Comparison of ENCODE assay signal across 12 cellular contexts in genomic region chr7:149670288-149670687, GRCh38.
A peak's percentile ranks its signal among the peaks of the same experiment; 100 is the strongest.
DNase-seq lines count a peak whose midpoint lies in the region; ATAC-seq and TF ChIP-seq lines count a peak whose summit lies in the region.
"Had no signal": no experiment of that assay in that cellular context is flagged by ENCODE, and none has a peak within 500 bp of the region (broad histone marks: within the 10 kb centered on the region; RNA-seq: fewer than 3 reads in every experiment).

No MANE protein-coding gene starts in this region.

- peak; percentile 57 for DNase-seq in GM23248
- peak; percentile 58 for DNase-seq in NCI-H69 (lab: John Stamatoyannopoulos, UW)
- peak; percentile 76 for DNase-seq in fibroblast of pulmonary artery (ENCODE audit: low read depth)
- peak; percentile 38 for DNase-seq in putamen (ENCODE audit: low spot score)
- no peak for DNase-seq in upper lobe of right lung
- no peak for DNase-seq in vagina (ENCODE audit: extremely low spot score in 2 of 2)
- no peak for DNase-seq in kidney glomerular epithelial cell (lab: John Stamatoyannopoulos, UW)
- DNase-seq: activated naive CD8-positive, alpha-beta T cell treated with anti-CD3 and anti-CD28 coated beads, Interleukin-2, amount 10 ng/mL, durations not matched to agents 7 days and 5 days; stimulated activated CD4-positive, alpha-beta T cell treated with anti-CD3 and anti-CD28 coated beads, Interleukin-1b, Interleukin-23, amount 100 ng/mL, for 48 hours; T-helper 2 cell had no signal

- H3K4me1 ChIP-seq in GM23248 (ENCODE audit: insufficient read depth) (peaks cover 8% of the 10 kb centered on the region; the same call in 1 of the 2 replicates), upper lobe of right lung (no peaks in the 10 kb centered on the region), vagina (no peaks in the 10 kb centered on the region)

- no peaks in the 10 kb centered on the region for H4K20me1 ChIP-seq in GM23248 (ENCODE audit: insufficient read depth)

- no peaks in the 10 kb centered on the region for H3K9me2 ChIP-seq in GM23248 (ENCODE audit: insufficient read depth)

- intact Hi-C loops in upper lobe of right lung (cut with DNase I) (no loop called here), vagina (cut with DNase I) (loop anchor here (10.0 kb wide), 1 partner anchor 65 kb away; no protein-coding TSS in a partner anchor)

- TF ChIP-seq CTCF in fibroblast of pulmonary artery (IDR thresholded peaks at IDR 0.05; ENCODE audit: low read length, missing control alignments) (no peak), upper lobe of right lung (IDR thresholded peaks at IDR 0.05) (no peak), vagina (IDR thresholded peaks at IDR 0.05) (no peak)

- peak overlapping the region; percentile 47 for H3K4me2 ChIP-seq in GM23248 (ENCODE audit: unreplicated experiment)

- no peak overlapping the region for H3K4me3 ChIP-seq in GM23248
- no peak overlapping the region for H3K4me3 ChIP-seq in fibroblast of pulmonary artery (replicated peaks; ENCODE audit: low read depth, low read length)
- no peak overlapping the region for H3K4me3 ChIP-seq in upper lobe of right lung
- H3K4me3 ChIP-seq in vagina, result no peak overlapping the region

- H3K79me2 ChIP-seq in GM23248 (ENCODE audit: insufficient read depth), result no peaks in the 10 kb centered on the region

- H3K9ac ChIP-seq in GM23248, result no peak overlapping the region

- H3K9me3 ChIP-seq in GM23248 (ENCODE audit: low read depth) (no peaks in the 10 kb centered on the region), upper lobe of right lung (no peaks in the 10 kb centered on the region), vagina (no peaks in the 10 kb centered on the region)

- H3F3A ChIP-seq in GM23248 (ENCODE audit: insufficient read depth), result 0 out of 2 replicates have a peak, but pooled peaks cover 4% of the 10 kb centered on the region

- in situ Hi-C loops in GM23248 (cut with MboI), result no loop called here

- H3K27me3 ChIP-seq in GM23248 (replicated peaks; ENCODE audit: insufficient read depth) (peaks cover 18% of the 10 kb centered on the region), upper lobe of right lung (no peaks in the 10 kb centered on the region), vagina (no peaks in the 10 kb centered on the region)

- H3K27ac ChIP-seq in GM23248, result no peak overlapping the region
- H3K27ac ChIP-seq in upper lobe of right lung, result no peak overlapping the region
- no peak overlapping the region for H3K27ac ChIP-seq in vagina

- TF ChIP-seq POLR2A in vagina (IDR thresholded peaks at IDR 0.05), result no peak

- no peaks in the 10 kb centered on the region for H3K36me3 ChIP-seq in GM23248 (ENCODE audit: low read depth)
- H3K36me3 ChIP-seq in upper lobe of right lung, result no peaks in the 10 kb centered on the region
- no peaks in the 10 kb centered on the region for H3K36me3 ChIP-seq in vagina

- peak overlapping the region; percentile 39; the same call in 1 of the 2 replicates for H2AFZ ChIP-seq in GM23248

- no peak for ATAC-seq in HG02610 (IDR thresholded peaks at IDR 0.05; ENCODE audit: unreplicated experiment)
- no peak for ATAC-seq in upper lobe of right lung
- ATAC-seq: HCT116 had no signal

- WGBS in GM23248 (ENCODE audit: low coverage in 1 of 2, low lambda C conversion rate in 2 of 2, missing lambda C conversion rate in 2 of 2), 2 experiments, result 6 to 7% methylated on average over 1 of the region's 1 CpG

Comparison
In these comparisons a context has a peak if more than half of its experiments do, and no peak if none do; other contexts are left out.
1. DNase-seq: peak in GM23248 (single experiment), NCI-H69 (single experiment), fibroblast of pulmonary artery (single experiment) and putamen (single experiment); none in upper lobe of right lung (single experiment), vagina (0 of 2) and kidney glomerular epithelial cell (single experiment).